1 cellular context compared by ENCODE assay signal in genomic region chr6:3442444-3443220, GRCh38.
TF ChIP-seq lines count a peak whose summit lies in the region.

No MANE protein-coding gene starts in this region.

TF ChIP-seq in HCT116, 20 proteins besides CTCF, POLR2A, EP300 and RAD21 (continued from another document):
- TF ChIP-seq YY1 (IDR thresholded peaks at IDR 0.05; ENCODE audit: extremely low read depth, insufficient replicate concordance, low read depth, low read length), result no peak
